ENCODE assay signal across 8 cellular contexts in the genomic region with DNA sequence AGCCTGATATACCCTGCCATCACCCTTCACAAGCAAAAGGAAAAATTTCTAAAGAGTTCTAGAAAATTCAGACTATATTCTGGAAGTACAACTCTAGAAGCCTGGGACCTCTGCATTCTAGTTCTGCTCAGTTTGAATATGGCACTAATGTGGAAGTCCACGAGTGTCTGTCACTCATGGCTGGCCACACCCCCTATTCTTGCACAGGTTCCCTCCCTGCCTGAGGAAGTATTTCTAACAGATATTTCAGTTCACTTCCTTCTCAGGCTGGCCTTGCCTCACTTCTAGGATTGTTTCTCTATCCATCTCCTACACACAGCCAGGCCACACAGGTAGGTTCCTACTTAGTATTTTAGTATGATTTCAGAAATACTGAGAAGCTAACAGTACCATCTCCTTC.
DNase-seq lines count a peak whose midpoint lies in the region; ATAC-seq and TF ChIP-seq lines count a peak whose summit lies in the region.

No MANE protein-coding gene starts in this region.

- no peaks in the 10 kb centered on the region for H3K9me3 ChIP-seq in breast epithelium

- no peaks in the 10 kb centered on the region for H3K27me3 ChIP-seq in breast epithelium

- intact Hi-C loops in breast epithelium (cut with DNase I; ENCODE audit: low total_unique reads): no loop called here

- TF ChIP-seq POLR2A in GM18505 (IDR thresholded peaks at IDR 0.05; ENCODE audit: borderline replicate concordance, extremely low read depth, insufficient read depth, insufficient read length) (no peak), breast epithelium (IDR thresholded peaks at IDR 0.05) (no peak)

- H3K27ac ChIP-seq in breast epithelium: no peak overlapping the region

- no peaks in the 10 kb centered on the region for H3K36me3 Mint-ChIP-seq in naive B cell

- ATAC-seq in GM18505 (IDR thresholded peaks at IDR 0.05; ENCODE audit: unreplicated experiment) (peak; percentile 47), HG02870 (IDR thresholded peaks at IDR 0.05; ENCODE audit: unreplicated experiment) (peak; percentile 69), naive B cell (ENCODE audit: low read depth in 2 of 2) (peak; percentile 76 to 77)

- peak overlapping the region in 1 of 6 donors; percentile 68 for H3K27ac Mint-ChIP-seq in naive B cell

- H3K4me3 Mint-ChIP-seq in naive B cell: no peak overlapping the region

- peaks cover 0 to 2% (median 0%) of the 10 kb centered on the region in 7 donors for H3K9me3 Mint-ChIP-seq in naive B cell

- peaks cover 0 to 7% (median 6%) of the 10 kb centered on the region in 3 donors for H3K4me1 Mint-ChIP-seq in naive B cell

- H3K4me1 ChIP-seq in breast epithelium: no peaks in the 10 kb centered on the region

- no peak overlapping the region for H3K4me3 ChIP-seq in breast epithelium

- no peaks in the 10 kb centered on the region for H3K36me3 ChIP-seq in breast epithelium

- TF ChIP-seq CTCF in breast epithelium (IDR thresholded peaks at IDR 0.05): no peak

- peaks cover 0 to 22% (median 10%) of the 10 kb centered on the region in 3 donors for H3K27me3 Mint-ChIP-seq in naive B cell

- peak; percentile 88 for DNase-seq in SKM-1 treated with dmso at 0.1 percent for 144 hours (lab: John Stamatoyannopoulos, UW; ENCODE audit: unreplicated experiment)
- DNase-seq in naive B cell: peak; percentile 2
- no peak for DNase-seq in HCEC 1CT
- DNase-seq in COR-L47 (lab: John Stamatoyannopoulos, UW): no peak
- no peak for DNase-seq in breast epithelium (ENCODE audit: low spot score in 2 of 2)
- no peak for DNase-seq in D341Med (ENCODE audit: low spot score)

Comparison
In these comparisons a context has a peak if more than half of its experiments do, and no peak if none do; other contexts are left out.
1. DNase-seq: peak in SKM-1 treated with dmso at 0.1 percent for 144 hours (single experiment) and naive B cell (single experiment); none in HCEC 1CT (single experiment), COR-L47 (single experiment), breast epithelium (0 of 2) and D341Med (single experiment).
2. Peak in every context shown above with its lines, with median percentiles within 50 percentile points of each other: ATAC-seq.